1 cellular context compared by ENCODE assay signal in genomic region chr11:33682446-33682845, GRCh38.
TF ChIP-seq lines count a peak whose summit lies in the region.

No MANE protein-coding gene starts in this region.

TF ChIP-seq in HepG2, 621 proteins besides CTCF, POLR2A, EP300 and RAD21:
- no peak for TF ChIP-seq PAWR (CRISPR knock-in tag; IDR thresholded peaks at IDR 0.05; ENCODE audit: borderline replicate concordance)
- 0 out of 2 replicates have a peak, but pooled peaks have one; percentile 10 for TF ChIP-seq ZNF687 (CRISPR knock-in tag; IDR thresholded peaks at IDR 0.05)
- 0 out of 2 replicates have a peak, but pooled peaks have one; percentile 13 for TF ChIP-seq SALL1 (CRISPR knock-in tag; IDR thresholded peaks at IDR 0.05)
- TF ChIP-seq STAG1 (CRISPR knock-in tag; IDR thresholded peaks at IDR 0.05) = peak; percentile 57
- 0 out of 2 replicates have a peak, but pooled peaks have one; percentile 14 for TF ChIP-seq ZFX (CRISPR knock-in tag; IDR thresholded peaks at IDR 0.05; ENCODE audit: low read depth)
- TF ChIP-seq ZBTB3 (CRISPR knock-in tag; IDR thresholded peaks at IDR 0.05; ENCODE audit: borderline replicate concordance, low read depth) = no peak
- TF ChIP-seq KLF12 (CRISPR knock-in tag; IDR thresholded peaks at IDR 0.05; ENCODE audit: borderline replicate concordance) = no peak
